In genomic region chr7:45922810-45923209, GRCh38 we compare ENCODE assay signal across 8 cellular contexts. TPM values are rescaled to one million over a fixed set of nuclear protein-coding genes. Genes with fewer than 3 reads are reported as not detected.
DNase-seq lines count a peak whose midpoint lies in the region; ATAC-seq, FAIRE-seq and TF ChIP-seq lines count a peak whose summit lies in the region.

No MANE protein-coding gene starts in this region.

- peak overlapping the region; percentile 23 for H3K4me3 ChIP-seq in NT2/D1 (ENCODE audit: insufficient read length, low read depth)
- no peak overlapping the region for H3K4me3 ChIP-seq in epithelial cell of esophagus (ENCODE audit: low read length)

- H3K9me3 Mint-ChIP-seq in osteocyte (ENCODE audit: unreplicated experiment) = no peaks in the 10 kb centered on the region

- no peaks in the 10 kb centered on the region for H3K36me3 ChIP-seq in NT2/D1 (ENCODE audit: insufficient read depth, insufficient read length, low read length)

- peak overlapping the region; percentile 13 for H3K9ac ChIP-seq in NT2/D1 (ENCODE audit: insufficient read length, low read depth)

- peaks cover 6% of the 10 kb centered on the region for H3K4me1 ChIP-seq in NT2/D1 (ENCODE audit: insufficient read depth, insufficient read length)

- peak overlapping the region; percentile 63 for H3K27ac Mint-ChIP-seq in osteocyte (ENCODE audit: unreplicated experiment)

- H3K36me3 Mint-ChIP-seq in osteocyte (ENCODE audit: unreplicated experiment) = no peaks in the 10 kb centered on the region

- H3K27me3 Mint-ChIP-seq in osteocyte (ENCODE audit: unreplicated experiment) = no peaks in the 10 kb centered on the region

- DNase-seq in Daoy (ENCODE audit: low read depth) (peak; percentile 66), NT2/D1 (ENCODE audit: low read depth, low spot score) (no peak), epithelial cell of esophagus (ENCODE audit: low read depth) (peak; percentile 28), osteocyte (ENCODE audit: extremely low spot score, unreplicated experiment) (no peak), HTR-8/SVneo (ENCODE audit: insufficient read length, low spot score) (no peak), kidney glomerular epithelial cell (lab: John Stamatoyannopoulos, UW) (no peak), D721Med (ENCODE audit: insufficient read length, low spot score) (no peak)

- no peak for FAIRE-seq in HTR-8/SVneo (lab: Jason Lieb, UNC)
- FAIRE-seq in D721Med (lab: Jason Lieb, UNC) = no peak

- H3K4me3 Mint-ChIP-seq in osteocyte (ENCODE audit: unreplicated experiment) = peak overlapping the region; percentile 67

- peaks cover 53% of the 10 kb centered on the region for H3K27me3 ChIP-seq in NT2/D1 (ENCODE audit: insufficient read depth, insufficient read length)

- peaks cover 74% of the 10 kb centered on the region for H3K4me1 Mint-ChIP-seq in osteocyte (ENCODE audit: unreplicated experiment)

- no peaks in the 10 kb centered on the region for H3K9me3 ChIP-seq in NT2/D1 (ENCODE audit: insufficient read depth, low read length)

- no peak for ATAC-seq in HG03457 (IDR thresholded peaks at IDR 0.05; ENCODE audit: unreplicated experiment)

- TF ChIP-seq CTCF in epithelial cell of esophagus (IDR thresholded peaks at IDR 0.05; ENCODE audit: insufficient read depth, low read depth, low read length, missing control alignments) (no peak), osteocyte (IDR thresholded peaks at IDR 0.05) (no peak), D721Med (IDR thresholded peaks at IDR 0.05; ENCODE audit: insufficient read depth, missing control alignments) (no peak)

RNA-seq across cellular contexts. Expression of gene IGFBP3, which starts 1.7 kb away (rescaled TPM):
- 201 and 265 TPM in 2 replicates for total RNA-seq in Daoy (2014; rRNA removed; shearing (Covaris generic))
- total RNA-seq in osteocyte = 294 and 321 TPM in 2 replicates

RNA-seq across cellular contexts. Expression of gene IGFBP1, which starts 34.5 kb away (rescaled TPM):
- total RNA-seq in Daoy (2014; rRNA removed; shearing (Covaris generic)) = 0.57 and 2.6 TPM in 2 replicates
- total RNA-seq in osteocyte = 1.9 and 2.4 TPM in 2 replicates

RNA-seq across cellular contexts. Expression of gene CCDC201, which starts 49.9 kb away (rescaled TPM):
- total RNA-seq in Daoy (2014; rRNA removed; shearing (Covaris generic)) = not detected in 2 replicates
- total RNA-seq in osteocyte = not detected in 2 replicates

Comparison
In these comparisons a context has a peak if more than half of its experiments do, and no peak if none do; other contexts are left out.
1. DNase-seq: peak in Daoy (single experiment) and epithelial cell of esophagus (single experiment); none in NT2/D1 (single experiment), osteocyte (single experiment), HTR-8/SVneo (single experiment), kidney glomerular epithelial cell (single experiment) and D721Med (single experiment).